13 cellular contexts compared by ENCODE assay signal in genomic region chr7:112572669-112573301, GRCh38.
DNase-seq lines count a peak whose midpoint lies in the region; ATAC-seq and TF ChIP-seq lines count a peak whose summit lies in the region.
"Had no signal": no experiment of that assay in that cellular context is flagged by ENCODE, and none has a peak within 500 bp of the region (broad histone marks: within the 10 kb centered on the region; RNA-seq: fewer than 3 reads in every experiment).

No MANE protein-coding gene starts in this region.

- no peak overlapping the region for H4K5ac ChIP-seq in mesendoderm (ENCODE audit: low read length)

- no peak overlapping the region for H3K23ac ChIP-seq in mesendoderm (ENCODE audit: low read length)

- no peak overlapping the region for H2BK5ac ChIP-seq in mesendoderm (ENCODE audit: low read length)

- H2BK15ac ChIP-seq in mesendoderm (replicated peaks; ENCODE audit: low read depth) = no peak overlapping the region

- H4K20me1 ChIP-seq in Loucy (ENCODE audit: insufficient read depth, low read length, poor library complexity, severe bottlenecking) = no peaks in the 10 kb centered on the region

- H3K9ac ChIP-seq in Loucy (ENCODE audit: low read depth, low read length, poor library complexity, severe bottlenecking) (peak overlapping the region; percentile 36), mesendoderm (ENCODE audit: low read length) (no peak overlapping the region)

- H3K9me2 ChIP-seq in Loucy (replicated peaks; ENCODE audit: low read depth, low read length) = no peaks in the 10 kb centered on the region

- no peak overlapping the region for H3K4ac ChIP-seq in mesendoderm (ENCODE audit: low read depth, low read length)

- H3K9me3 ChIP-seq in Loucy (ENCODE audit: insufficient read depth, low read depth, low read length) (peaks cover 9% of the 10 kb centered on the region; the same call in 1 of the 2 replicates), Peyer's patch (peaks cover 0 to 2% (median 0%) of the 10 kb centered on the region in 4 donors), right lobe of liver (no peaks in the 10 kb centered on the region), vagina (no peaks in the 10 kb centered on the region)

- no peaks in the 10 kb centered on the region for H3K79me2 ChIP-seq in Loucy (ENCODE audit: insufficient read depth, low read length)
- no peaks in the 10 kb centered on the region for H3K79me2 ChIP-seq in mesendoderm (ENCODE audit: control insufficient read depth, insufficient read depth, low read length)

- TF ChIP-seq CTCF in Loucy (conservative IDR thresholded peaks at IDR 0.05; ENCODE audit: low read length) = no peak
- TF ChIP-seq CTCF in Peyer's patch (IDR thresholded peaks at IDR 0.05) = peak in 1 of 6 experiments; percentile 8
- TF ChIP-seq CTCF in right lobe of liver (IDR thresholded peaks at IDR 0.05) = no peak
- TF ChIP-seq CTCF in vagina (IDR thresholded peaks at IDR 0.05) = no peak

- no peak overlapping the region for H3K56ac ChIP-seq in mesendoderm (ENCODE audit: low read length)

- TF ChIP-seq POLR2A in Peyer's patch (IDR thresholded peaks at IDR 0.05) = no peak
- no peak for TF ChIP-seq POLR2A in right lobe of liver (IDR thresholded peaks at IDR 0.05)
- no peak for TF ChIP-seq POLR2A in vagina (IDR thresholded peaks at IDR 0.05)

- H3K79me1 ChIP-seq in mesendoderm (ENCODE audit: low read length) = no peaks in the 10 kb centered on the region

- no peak overlapping the region for H3K18ac ChIP-seq in mesendoderm (ENCODE audit: low read length)

- intact Hi-C loops in right lobe of liver (cut with DNase I) = no loop called here
- intact Hi-C loops in vagina (cut with DNase I) = no loop called here

- no peak overlapping the region for H4K8ac ChIP-seq in mesendoderm (ENCODE audit: low read depth, low read length)

- H3K4me2 ChIP-seq in Loucy (ENCODE audit: low read depth, low read length, poor library complexity, severe bottlenecking) (peak overlapping the region; percentile 57), mesendoderm (ENCODE audit: low read length) (no peak overlapping the region)
- H3K4me2 ChIP-seq: PC-9 had no signal

- ATAC-seq in right lobe of liver (peak; percentile 79 to 93 (median 86)), HG03520 (IDR thresholded peaks at IDR 0.05; ENCODE audit: unreplicated experiment) (no peak), HG02885 (IDR thresholded peaks at IDR 0.05; ENCODE audit: poor library complexity, unreplicated experiment) (no peak)

- 14% methylated on average over 1 of the region's 1 CpG for WGBS in right lobe of liver (ENCODE audit: insufficient coverage, low coverage, low lambda C conversion rate, missing lambda C conversion rate)
- no CpG with 5 or more reads among the region's 1 CpG for whole genome bisulfite sequencing in mesendoderm (ENCODE audit: extremely low coverage, insufficient coverage, low lambda C conversion rate)

- no peak overlapping the region for H2AK5ac ChIP-seq in mesendoderm (ENCODE audit: low read length)

- H2BK120ac ChIP-seq in mesendoderm (ENCODE audit: low read depth, low read length) = no peak overlapping the region

- H3K4me1 ChIP-seq in Loucy (ENCODE audit: insufficient read depth, low read length, poor library complexity, severe bottlenecking) (peaks cover 33% of the 10 kb centered on the region), Peyer's patch (peaks cover 0 to 26% (median 0%) of the 10 kb centered on the region in 4 donors), right lobe of liver (peaks cover 0 to 8% (median 0%) of the 10 kb centered on the region in 4 donors), vagina (peaks cover 5% of the 10 kb centered on the region), mesendoderm (ENCODE audit: control insufficient read depth, low read depth, low read length) (no peaks in the 10 kb centered on the region)

- 0 out of 2 replicates have a peak, but pooled peaks cover 7% of the 10 kb centered on the region for H3F3A ChIP-seq in Loucy (ENCODE audit: low read depth)

- H3K27me3 ChIP-seq in Loucy (ENCODE audit: insufficient read depth, low read length, poor library complexity, severe bottlenecking) (no peaks in the 10 kb centered on the region), Peyer's patch (no peaks in the 10 kb centered on the region), right lobe of liver (no peaks in the 10 kb centered on the region), vagina (no peaks in the 10 kb centered on the region), mesendoderm (ENCODE audit: insufficient read depth, low read length, poor library complexity) (no peaks in the 10 kb centered on the region)

- peak; percentile 24 for DNase-seq in COR-L47 (lab: John Stamatoyannopoulos, UW)
- DNase-seq in Peyer's patch = no peak
- DNase-seq in right lobe of liver = no peak
- DNase-seq in vagina (ENCODE audit: extremely low spot score in 2 of 2) = no peak
- DNase-seq in mesendoderm = no peak
- DNase-seq: activated B cell treated with CpG ODN at 0.5 μM for 24 hours, endodermal cell, immature natural killer cell, KG1 had no signal

- H3K4me3 ChIP-seq in Loucy (ENCODE audit: low read length, poor library complexity, severe bottlenecking) = peak overlapping the region; percentile 44
- peak overlapping the region in 1 of 4 donors; percentile 33 for H3K4me3 ChIP-seq in Peyer's patch
- no peak overlapping the region for H3K4me3 ChIP-seq in right lobe of liver
- no peak overlapping the region for H3K4me3 ChIP-seq in vagina
- H3K4me3 ChIP-seq in mesendoderm (ENCODE audit: low read length) = no peak overlapping the region
- H3K4me3 ChIP-seq: PC-9 had no signal

- H2AFZ ChIP-seq in Loucy (ENCODE audit: low read length) = no peak overlapping the region; the same call in 1 of the 2 replicates
- H2AFZ ChIP-seq: PC-9 had no signal

- no peaks in the 10 kb centered on the region for H3K36me3 ChIP-seq in Loucy (ENCODE audit: insufficient read depth, low read length)
- H3K36me3 ChIP-seq in Peyer's patch = no peaks in the 10 kb centered on the region
- H3K36me3 ChIP-seq in right lobe of liver = no peaks in the 10 kb centered on the region
- no peaks in the 10 kb centered on the region for H3K36me3 ChIP-seq in vagina
- no peaks in the 10 kb centered on the region for H3K36me3 ChIP-seq in mesendoderm (ENCODE audit: control insufficient read depth, insufficient read depth, low read length)

- H3K27ac ChIP-seq in Peyer's patch (peak overlapping the region in 3 of 4 donors; percentile 45 to 74 (median 67)), right lobe of liver (no peak overlapping the region), vagina (no peak overlapping the region), mesendoderm (ENCODE audit: low read depth, low read length) (no peak overlapping the region)
- H3K27ac ChIP-seq: PC-9 had no signal

Comparison
In these comparisons a context has a peak if more than half of its experiments do, and no peak if none do; other contexts are left out.
1. H3K27ac ChIP-seq: peak in Peyer's patch (3 of 4); none in right lobe of liver (0 of 3), vagina (single experiment) and mesendoderm (single experiment).
2. ATAC-seq: peak in right lobe of liver (4 of 4); none in HG03520 (single experiment) and HG02885 (single experiment).